ENCODE assay signal across 20 cellular contexts in the genomic region with DNA sequence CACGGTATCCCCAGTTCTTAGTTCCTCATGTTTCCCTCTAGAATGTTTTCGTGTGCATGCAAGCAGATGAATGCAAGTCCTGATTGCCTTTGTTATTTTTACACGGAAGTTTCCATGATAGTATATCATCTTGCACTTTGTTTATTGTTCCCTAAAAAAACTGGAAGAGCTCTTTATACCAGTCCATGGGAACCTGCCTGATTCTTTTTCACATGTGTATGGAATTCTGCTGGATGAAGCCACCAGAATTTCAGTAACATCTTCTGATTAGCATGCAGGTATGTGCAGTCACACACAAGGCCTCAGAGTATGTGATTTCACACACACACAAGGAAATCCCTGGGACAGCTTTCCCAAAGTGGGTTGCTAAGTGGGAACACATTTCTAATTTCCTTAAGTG. TPM values are rescaled to one million over a fixed set of nuclear protein-coding genes. Genes with fewer than 3 reads are reported as not detected.
A peak's percentile ranks its signal among the peaks of the same experiment; 100 is the strongest.
DNase-seq lines count a peak whose midpoint lies in the region; ATAC-seq, FAIRE-seq and TF ChIP-seq lines count a peak whose summit lies in the region.
"Had no signal": no experiment of that assay in that cellular context is flagged by ENCODE, and none has a peak within 500 bp of the region (broad histone marks: within the 10 kb centered on the region; RNA-seq: fewer than 3 reads in every experiment).

No MANE protein-coding gene starts in this region.

- 53 to 61% (median 59%) methylated on average over 3 of the region's 3 CpGs for WGBS in heart left ventricle, 4 donors
- WGBS in endodermal cell (ENCODE audit: insufficient coverage in 1 of 2, insufficient read length in 1 of 2), 2 experiments = 93 to 100% methylated on average over 3 of the region's 3 CpGs
- WGBS in prostate gland = 8% methylated on average over 3 of the region's 3 CpGs
- WGBS in testis, 2 donors = 49% methylated on average over 3 of the region's 3 CpGs

- intact Hi-C loops in heart left ventricle (cut with DNase I) = loop anchor here in 1 of 10 donors (10.0 kb wide), 1 partner anchor 352 kb away; a partner anchor contains a TSS
- intact Hi-C loops in left cardiac atrium (cut with DNase I) = no loop called here
- intact Hi-C loops in prostate gland (cut with DNase I) = no loop called here
- intact Hi-C loops in vagina (cut with DNase I) = no loop called here
- intact Hi-C loops in dorsolateral prefrontal cortex (cut with DNase I) = no loop called here
- intact Hi-C loops in testis (cut with DNase I; ENCODE audit: low total_unique reads) = no loop called here

- no peak overlapping the region for H3K4me3 Mint-ChIP-seq in endodermal cell
- H3K4me3 Mint-ChIP-seq: activated T-cell treated with anti-CD3 and anti-CD28 coated beads, Interleukin-2, amount 50 U/mL, for 72 hours; CD8-positive, alpha-beta T cell had no signal

- H3K9ac ChIP-seq in endodermal cell (ENCODE audit: extremely low read depth, low read length, poor library complexity, severe bottlenecking) = no peak overlapping the region

- H3K27me3 ChIP-seq in heart left ventricle (peaks cover 0 to 6% (median 0%) of the 10 kb centered on the region in 9 donors), endodermal cell (ENCODE audit: control insufficient read depth, insufficient read depth, low read length, poor library complexity, severe bottlenecking) (no peaks in the 10 kb centered on the region), prostate gland (replicated peaks; ENCODE audit: insufficient read depth) (no peaks in the 10 kb centered on the region), vagina (no peaks in the 10 kb centered on the region), dorsolateral prefrontal cortex (no peaks in the 10 kb centered on the region), testis (no peaks in the 10 kb centered on the region)
- H3K27me3 ChIP-seq: right lobe of liver, tibial nerve had no signal

- peaks cover 2% of the 10 kb centered on the region for H3K9me3 Mint-ChIP-seq in endodermal cell
- H3K9me3 Mint-ChIP-seq: activated T-cell treated with anti-CD3 and anti-CD28 coated beads, Interleukin-2, amount 50 U/mL, for 72 hours; CD8-positive, alpha-beta T cell had no signal

- peaks cover 16% of the 10 kb centered on the region for H3K36me3 Mint-ChIP-seq in endodermal cell (ENCODE audit: low read depth)
- H3K36me3 Mint-ChIP-seq: CD8-positive, alpha-beta T cell had no signal

- no peak for TF ChIP-seq CTCF in heart left ventricle (IDR thresholded peaks at IDR 0.05)
- no peak for TF ChIP-seq CTCF in endodermal cell (conservative IDR thresholded peaks at IDR 0.05)
- TF ChIP-seq CTCF in prostate gland (IDR thresholded peaks at IDR 0.05) = no peak
- TF ChIP-seq CTCF in vagina (IDR thresholded peaks at IDR 0.05) = no peak
- TF ChIP-seq CTCF in dorsolateral prefrontal cortex (IDR thresholded peaks at IDR 0.05 in 54 of 56, conservative IDR thresholded peaks at IDR 0.05 in 2 of 56; ENCODE audit: low read depth in 1 of 56, partially characterized antibody in 56 of 56) = no peak
- no peak for TF ChIP-seq CTCF in testis (IDR thresholded peaks at IDR 0.05)

- H3K9me3 ChIP-seq in heart left ventricle (no peaks in the 10 kb centered on the region), endodermal cell (ENCODE audit: control insufficient read depth, low read length) (no peaks in the 10 kb centered on the region), prostate gland (no peaks in the 10 kb centered on the region), vagina (no peaks in the 10 kb centered on the region), testis (no peaks in the 10 kb centered on the region)
- H3K9me3 ChIP-seq: right lobe of liver, tibial nerve had no signal

- no peak for FAIRE-seq in RCC 7860 (lab: Jason Lieb, UNC)

- no peaks in the 10 kb centered on the region for H3K27me3 Mint-ChIP-seq in endodermal cell (ENCODE audit: insufficient read depth)

- peaks cover 12% of the 10 kb centered on the region for H3K4me1 Mint-ChIP-seq in endodermal cell

- H3K36me3 ChIP-seq in heart left ventricle = no peaks in the 10 kb centered on the region
- peaks cover 26% of the 10 kb centered on the region for H3K36me3 ChIP-seq in endodermal cell (ENCODE audit: control insufficient read depth, insufficient read depth, low read length)
- H3K36me3 ChIP-seq in prostate gland = no peaks in the 10 kb centered on the region
- H3K36me3 ChIP-seq in vagina = no peaks in the 10 kb centered on the region
- no peaks in the 10 kb centered on the region for H3K36me3 ChIP-seq in testis (ENCODE audit: low read depth, missing control alignments)
- H3K36me3 ChIP-seq: right lobe of liver had no signal

- peaks cover 0 to 41% (median 17%) of the 10 kb centered on the region in 12 donors for H3K4me1 ChIP-seq in heart left ventricle
- peaks cover 10% of the 10 kb centered on the region for H3K4me1 ChIP-seq in endodermal cell (ENCODE audit: control insufficient read depth, insufficient read depth, low read length)
- peaks cover 60% of the 10 kb centered on the region for H3K4me1 ChIP-seq in prostate gland (replicated peaks)
- H3K4me1 ChIP-seq in vagina = peaks cover 44% of the 10 kb centered on the region
- peaks cover 27% of the 10 kb centered on the region for H3K4me1 ChIP-seq in testis
- H3K4me1 ChIP-seq: right lobe of liver had no signal

- TF ChIP-seq POLR2A in heart left ventricle (IDR thresholded peaks at IDR 0.05) = no peak
- TF ChIP-seq POLR2A in prostate gland (IDR thresholded peaks at IDR 0.05) = no peak
- no peak for TF ChIP-seq POLR2A in vagina (IDR thresholded peaks at IDR 0.05)
- no peak for TF ChIP-seq POLR2A in testis (IDR thresholded peaks at IDR 0.05)

- H3K4me3 ChIP-seq in heart left ventricle = no peak overlapping the region
- no peak overlapping the region for H3K4me3 ChIP-seq in endodermal cell (ENCODE audit: low read length)
- no peak overlapping the region for H3K4me3 ChIP-seq in prostate gland
- no peak overlapping the region for H3K4me3 ChIP-seq in vagina
- H3K4me3 ChIP-seq in dorsolateral prefrontal cortex = no peak overlapping the region
- H3K4me3 ChIP-seq in testis = no peak overlapping the region
- H3K4me3 ChIP-seq: right lobe of liver had no signal

- no peak overlapping the region for H3K27ac Mint-ChIP-seq in endodermal cell
- H3K27ac Mint-ChIP-seq: activated T-cell treated with anti-CD3 and anti-CD28 coated beads, Interleukin-2, amount 50 U/mL, for 72 hours; CD8-positive, alpha-beta T cell had no signal

- H3K27ac ChIP-seq in heart left ventricle (peak overlapping the region in 11 of 12 donors; percentile 36 to 84 (median 73)), endodermal cell (ENCODE audit: low read depth, low read length) (no peak overlapping the region), prostate gland (peak overlapping the region; percentile 86 to 98), vagina (peak overlapping the region; percentile 87), dorsolateral prefrontal cortex (no peak overlapping the region), testis (peak overlapping the region in 1 of 2 donors; percentile 76)

- ATAC-seq in heart left ventricle (no peak), left cardiac atrium (no peak)
- ATAC-seq: activated T-cell treated with anti-CD3 and anti-CD28 coated beads, Interleukin-2, amount 50 U/mL, for 72 hours; CD8-positive, alpha-beta T cell; Panc1 had no signal

- DNase-seq in heart left ventricle = no peak
- no peak for DNase-seq in left cardiac atrium
- peak; percentile 10 for DNase-seq in endodermal cell
- DNase-seq in prostate gland (ENCODE audit: low spot score) = no peak
- no peak for DNase-seq in vagina (ENCODE audit: extremely low spot score in 2 of 2)
- DNase-seq in RCC 7860 (ENCODE audit: low spot score) = no peak
- no peak for DNase-seq in dorsolateral prefrontal cortex
- DNase-seq in testis = no peak
- DNase-seq: ACHN; activated CD4-positive, alpha-beta T cell treated with anti-CD3 and anti-CD28 coated beads, Interleukin-2, amount 50 U/mL, for 4 hours; activated T-cell treated with anti-CD3 and anti-CD28 coated beads, Interleukin-2, amount 50 U/mL, for 72 hours; CD8-positive, alpha-beta T cell; central memory CD4-positive, alpha-beta T cell; mesendoderm; NCI-H2107; stimulated activated CD4-positive, alpha-beta T cell treated with anti-CD3 and anti-CD28 coated beads, Interleukin-4, amount 100 ng/mL, for 24 hours; stimulated activated CD8-positive, alpha-beta memory T cell treated with anti-CD3 and anti-CD28 coated beads, Interleukin-4, amount 100 ng/mL, for 48 hours had no signal

RNA-seq across cellular contexts. Expression of a gene that starts 16.0 kb away (rescaled TPM):
- 10 to 100 TPM in 1 of 9 donors, 1 to 10 TPM in 8; 1.4 to 12.7 (median 2.1) TPM for total RNA-seq in heart left ventricle
- polyA plus RNA-seq in heart left ventricle = 1 to 10 TPM; 1.3 to 2.1 TPM
- total RNA-seq in left cardiac atrium = 1 to 10 TPM; 5.2 to 9.1 TPM
- 1 to 10 TPM; 2.7 to 5.1 TPM for total RNA-seq in endodermal cell
- polyA plus RNA-seq in endodermal cell (2013, experiment 1 of 2) = 0.36 TPM
- 0.37 TPM for polyA plus RNA-seq in endodermal cell (2013, experiment 2 of 2)
- total RNA-seq in prostate gland = 10 to 100 TPM; 18.6 to 20.3 TPM
- total RNA-seq in vagina = 21.1 TPM
- 10 to 100 TPM; 18.9 to 73.5 (median 38.2) TPM for total RNA-seq in dorsolateral prefrontal cortex
- total RNA-seq in testis = 10 to 100 TPM; 18.8 to 24.6 TPM
- 23.0 TPM for polyA plus RNA-seq in testis (ENCODE audit: insufficient read depth, low read depth, low replicate concordance)

RNA-seq across cellular contexts. Expression of a gene that starts 23.6 kb away (rescaled TPM):
- total RNA-seq in heart left ventricle (10 to 100 TPM in 2 of 9 donors, 1 to 10 TPM in 6, under 1 TPM in 1; 0.82 to 37.1 (median 4.7) TPM), left cardiac atrium (10 to 100 TPM in 1 of 2 donors, 1 to 10 TPM in 1; 3.4 to 13.7 TPM), endodermal cell (1 to 10 TPM; 6.9 to 7.3 TPM), prostate gland (100 to 1,000 TPM; 240 to 347 TPM), vagina (62.9 TPM), dorsolateral prefrontal cortex (10 to 100 TPM in 61 of 120 experiments, 1 to 10 TPM in 59; 2.6 to 21.6 (median 10.1) TPM), testis (10 to 100 TPM; 42.5 to 69.9 TPM)
- polyA plus RNA-seq in heart left ventricle (1 to 10 TPM in 1 of 2 donors, under 1 TPM in 1; 0.91 to 6.3 TPM), testis (ENCODE audit: insufficient read depth, low read depth, low replicate concordance) (29.5 TPM)
- 2.3 TPM for polyA plus RNA-seq in endodermal cell (2013, experiment 1 of 2)
- polyA plus RNA-seq in endodermal cell (2013, experiment 2 of 2) = 3.1 TPM
- total RNA-seq: CD8-positive, alpha-beta T cell had no signal

Comparison
In these comparisons a context has a peak if more than half of its experiments do, and no peak if none do; other contexts are left out.
1. H3K27ac ChIP-seq: peak in heart left ventricle (11 of 12), prostate gland (2 of 2) and vagina (single experiment); none in endodermal cell (single experiment) and dorsolateral prefrontal cortex (0 of 59).